8 cellular contexts compared by ENCODE assay signal in genomic region chr3:22916933-22917332, GRCh38.
"Had no signal": no experiment of that assay in that cellular context is flagged by ENCODE, and none has a peak within 500 bp of the region (broad histone marks: within the 10 kb centered on the region; RNA-seq: fewer than 3 reads in every experiment).

No MANE protein-coding gene starts in this region.

- H3K4me1 Mint-ChIP-seq: H9 had no signal

- H3K4me3 ChIP-seq: GM23248 had no signal

- H3K4me2 ChIP-seq: KMS-11 had no signal

- DNase-seq: GM23248, GOT3, H9, HCEC 1CT, KBM-7 had no signal

- H3K27ac ChIP-seq: GM23248, KMS-11 had no signal

- H3K9me3 Mint-ChIP-seq: H9 had no signal

- H3K9ac ChIP-seq: GM23248, KMS-11 had no signal

- H2AFZ ChIP-seq: GM23248 had no signal

- H3K4me3 Mint-ChIP-seq: H9 had no signal

- FAIRE-seq: H54, HTR-8/SVneo had no signal
